8 cellular contexts compared by ENCODE assay signal in the genomic region with DNA sequence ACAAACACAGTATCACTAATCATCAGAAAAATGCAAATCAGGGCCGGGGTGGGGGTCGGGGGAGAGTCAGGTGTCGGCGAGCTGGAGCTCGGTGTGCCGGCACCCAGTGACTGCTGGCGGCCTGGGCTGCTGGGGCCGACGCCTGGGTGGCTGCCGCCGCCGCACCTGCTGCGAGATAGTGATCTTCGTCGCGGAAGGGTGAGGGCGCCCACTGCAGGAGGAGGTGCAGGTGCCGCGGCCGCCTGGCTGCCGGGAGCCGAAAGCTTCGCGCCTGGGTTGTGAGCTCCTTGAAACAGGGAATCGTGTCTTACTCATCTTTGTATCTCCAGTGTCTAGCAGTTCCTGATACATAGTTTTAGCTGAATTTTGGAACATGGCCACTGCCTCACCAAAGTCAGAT.
A peak's percentile ranks its signal among the peaks of the same experiment; 100 is the strongest.
DNase-seq lines count a peak whose midpoint lies in the region; ATAC-seq and TF ChIP-seq lines count a peak whose summit lies in the region.

No MANE protein-coding gene starts in this region.

- no peaks in the 10 kb centered on the region for H3K36me3 ChIP-seq in RWPE2 (ENCODE audit: low read depth)

- peak; percentile 20 for DNase-seq in CD1c-positive myeloid dendritic cell (ENCODE audit: extremely low spot score)
- peak; percentile 30 for DNase-seq in GM19238 (ENCODE audit: insufficient read length, low spot score)
- DNase-seq in RWPE2 (ENCODE audit: low spot score), result no peak
- DNase-seq in central memory CD4-positive, alpha-beta T cell, result peak; percentile 9
- no peak for DNase-seq in neural crest cell (ENCODE audit: low read depth, low spot score)
- no peak for DNase-seq in omental fat pad (ENCODE audit: low spot score)
- DNase-seq in NCI-H2196 treated with DMSO at 0.1 percent for 48 hours (lab: John Stamatoyannopoulos, UW; ENCODE audit: unreplicated experiment), result no peak

- no peak overlapping the region for H3K27ac Mint-ChIP-seq in neural crest cell (ENCODE audit: unreplicated experiment)

- H3K27me3 ChIP-seq in RWPE2 (ENCODE audit: insufficient read depth, poor library complexity, severe bottlenecking), result peaks cover 12% of the 10 kb centered on the region

- H3K4me1 ChIP-seq in RWPE2 (ENCODE audit: insufficient read depth, poor library complexity, severe bottlenecking), result no peaks in the 10 kb centered on the region

- no peaks in the 10 kb centered on the region for H3K9me3 ChIP-seq in RWPE2 (ENCODE audit: severe bottlenecking)

- no peak overlapping the region for H3K27ac ChIP-seq in RWPE2 (ENCODE audit: poor library complexity, severe bottlenecking)

- H3K4me3 ChIP-seq in RWPE2 (ENCODE audit: severe bottlenecking), result no peak overlapping the region

- no peaks in the 10 kb centered on the region for H3K36me3 Mint-ChIP-seq in neural crest cell (ENCODE audit: low read depth)

- H3K9me3 Mint-ChIP-seq in neural crest cell, result no peaks in the 10 kb centered on the region

- peaks cover 24% of the 10 kb centered on the region for H3K27me3 Mint-ChIP-seq in neural crest cell (ENCODE audit: low read depth)

- ATAC-seq in HG03097 (IDR thresholded peaks at IDR 0.05; ENCODE audit: low FRiP score, unreplicated experiment), result peak; percentile 91
- ATAC-seq in RWPE2 (ENCODE audit: low read depth), result 0 out of 3 replicates have a peak, but pooled peaks have one; percentile 21
- ATAC-seq in omental fat pad (ENCODE audit: low FRiP score), result no peak

- TF ChIP-seq CTCF in RWPE2 (IDR thresholded peaks at IDR 0.05; ENCODE audit: poor library complexity, severe bottlenecking), result peak; percentile 20
- peak; percentile 57 for TF ChIP-seq CTCF in neural crest cell (conservative IDR thresholded peaks at IDR 0.05)
- no peak for TF ChIP-seq CTCF in omental fat pad (IDR thresholded peaks at IDR 0.05)

- H3K4me1 Mint-ChIP-seq in neural crest cell, result no peaks in the 10 kb centered on the region

- no peak overlapping the region for H3K4me3 Mint-ChIP-seq in neural crest cell

Comparison
In these comparisons a context has a peak if more than half of its experiments do, and no peak if none do; other contexts are left out.
1. DNase-seq: peak in CD1c-positive myeloid dendritic cell (single experiment), GM19238 (single experiment) and central memory CD4-positive, alpha-beta T cell (single experiment); none in RWPE2 (single experiment), neural crest cell (single experiment), omental fat pad (single experiment) and NCI-H2196 treated with DMSO at 0.1 percent for 48 hours (single experiment).
2. CTCF ChIP-seq: peak in RWPE2 (single experiment) and neural crest cell (single experiment); none in omental fat pad (0 of 3).